Comparison of ENCODE assay signal across 8 cellular contexts in the genomic region with DNA sequence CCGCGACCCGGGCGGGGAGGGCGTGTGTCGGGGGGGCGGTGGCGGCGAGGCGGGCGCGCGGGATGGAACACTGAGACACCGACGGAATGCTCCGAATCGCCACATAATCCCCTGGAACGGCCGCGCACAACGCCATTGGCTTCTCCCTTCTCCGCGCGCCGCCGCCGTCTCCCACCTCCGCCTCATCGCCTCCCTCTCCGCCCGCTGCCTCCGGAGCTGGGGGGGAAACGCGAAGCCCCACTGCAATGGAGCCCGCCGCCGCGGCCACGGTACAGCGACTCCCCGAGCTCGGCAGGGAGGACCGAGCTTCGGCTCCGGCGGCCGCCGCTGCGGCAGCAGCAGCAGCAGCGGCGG. TPM values are rescaled to one million over a fixed set of nuclear protein-coding genes. Genes with fewer than 3 reads are reported as not detected.
DNase-seq lines count a peak whose midpoint lies in the region; ATAC-seq and TF ChIP-seq lines count a peak whose summit lies in the region.

Gene PHLPP1 (plus strand): TSS at position 103 of the 354 bp plus-strand sequence. CDS start 143 bp downstream, at position 246.

- DNase-seq in H7, result no peak
- DNase-seq in OCI-LY7 (ENCODE audit: low spot score), result peak; percentile 53
- no peak for DNase-seq in epithelial cell of esophagus (ENCODE audit: low read depth)
- DNase-seq in occipital lobe (lab: John Stamatoyannopoulos, UW), result no peak
- DNase-seq in OCI-M1 (lab: John Stamatoyannopoulos, UW), result no peak
- DNase-seq in NCI-H446 treated with DMSO at 0.1 percent for 48 hours (lab: John Stamatoyannopoulos, UW), result no peak
- DNase-seq in NCI-H1417 (lab: John Stamatoyannopoulos, UW), result no peak

- CTCF ChIA-PET in OCI-LY7 (lab: Charles Lee; ENCODE audit: unreplicated experiment), result interaction anchor here (0.6 to 1.0 kb wide), 7 partner anchors 24 to 538 kb away, joined by 3 to 13 read pairs (median 4); no protein-coding TSS in a partner anchor

- no peaks in the 10 kb centered on the region for H3K9me2 ChIP-seq in OCI-LY7 (ENCODE audit: insufficient read depth, low read length)

- H3K4me2 ChIP-seq in OCI-LY7 (ENCODE audit: low read length), result peak within 1 kb of the TSS; percentile 92

- H3K4me3 ChIP-seq in H7 (ENCODE audit: insufficient read depth, low read depth, low read length), result peak within 1 kb of the TSS; percentile 80
- peak within 1 kb of the TSS; percentile 72 for H3K4me3 ChIP-seq in OCI-LY7 (ENCODE audit: low read depth, low read length, poor library complexity, severe bottlenecking)
- H3K4me3 ChIP-seq in epithelial cell of esophagus (ENCODE audit: low read length), result peak within 1 kb of the TSS; percentile 59

- H3K27me3 ChIP-seq in H7 (ENCODE audit: control insufficient read depth, insufficient read depth, low read length), result no peaks in the 10 kb centered on the region; the same call in 1 of the 2 replicates

- peak within 1 kb of the TSS; percentile 85; the same call in 1 of the 2 replicates for H2AFZ ChIP-seq in OCI-LY7 (ENCODE audit: low read length)

- ATAC-seq in GM18502 (IDR thresholded peaks at IDR 0.05; ENCODE audit: poor library complexity, unreplicated experiment), result peak; percentile 30

- intact Hi-C loops in OCI-LY7 (cut with micrococcal nuclease; ENCODE audit: unreplicated experiment), result loop anchor here (2.0 to 5.0 kb wide), 5 partner anchors 63 to 707 kb away; partner anchors contain the start of gene VPS4B

- peaks cover 33% of the 10 kb centered on the region for H3K79me2 ChIP-seq in OCI-LY7 (ENCODE audit: insufficient read depth, low read depth, low read length)

- peak within 1 kb of the TSS; percentile 37 for H3K27ac ChIP-seq in OCI-LY7 (ENCODE audit: low read depth, low read length, poor library complexity, severe bottlenecking)

- H3K36me3 ChIP-seq in H7 (replicated peaks; ENCODE audit: control insufficient read depth, insufficient read depth, low read length) (no peaks in the 10 kb centered on the region), OCI-LY7 (ENCODE audit: insufficient read depth, low read length) (no peaks in the 10 kb centered on the region)

- no peaks in the 10 kb centered on the region for H3K9me3 ChIP-seq in OCI-LY7 (ENCODE audit: low read length)

- peaks cover 10% of the 10 kb centered on the region for H4K20me1 ChIP-seq in OCI-LY7 (ENCODE audit: insufficient read depth, low read length)

- H3K4me1 ChIP-seq in OCI-LY7 (ENCODE audit: insufficient read depth, low read length, poor library complexity, severe bottlenecking), result peaks cover 15% of the 10 kb centered on the region

- BruUV-seq in OCI-LY7 (replicated peaks; lab: Mats Ljungman, UMichigan), result no TSS peak

- TF ChIP-seq CTCF in OCI-LY7 (conservative IDR thresholded peaks at IDR 0.05; ENCODE audit: low read length) (no peak), epithelial cell of esophagus (IDR thresholded peaks at IDR 0.05; ENCODE audit: insufficient read depth, low read depth, low read length, missing control alignments) (no peak)

- POLR2A ChIA-PET in OCI-LY7 (lab: Charles Lee), result no interaction called here

RNA-seq across cellular contexts. Expression of gene PHLPP1, which starts in this region (rescaled TPM):
- 23.0 and 29.2 TPM in 2 replicates for total RNA-seq in H7 (2014; rRNA removed; shearing (Covaris generic))
- 7.1 and 9.0 TPM in 2 replicates for total RNA-seq in OCI-LY7 (2014; rRNA removed; shearing (Covaris generic))
- total RNA-seq in OCI-LY7 (2022) (11.5 and 12.4 TPM in 2 replicates), occipital lobe (22.6 TPM)
